In genomic region chr6:63805808-63806572, GRCh38 we compare ENCODE assay signal across 8 cellular contexts.
DNase-seq lines count a peak whose midpoint lies in the region; ATAC-seq and TF ChIP-seq lines count a peak whose summit lies in the region.

No MANE protein-coding gene starts in this region.

- DNase-seq in HFF-Myc (ENCODE audit: extremely low read depth, low read depth) (peak; percentile 81), SK-MEL-5 (ENCODE audit: low read depth, low spot score) (peak; percentile 51), foreskin fibroblast (peak; percentile 87 to 91), Ammon's horn (ENCODE audit: low spot score) (no peak)
- DNase-seq in activated CD4-positive, alpha-beta T cell treated with anti-CD3 and anti-CD28 coated beads, Interleukin-2, amount 50 U/mL, for 1 hour = no peak
- no peak for DNase-seq in activated effector memory CD4-positive, alpha-beta T cell treated with Interleukin-2 at 50 U/mL for 16 hours

- in situ Hi-C loops in SK-MEL-5 (cut with HindIII; ENCODE audit: low pct_unique_long_range_greater_than_20kb, low sequenced_read_pairs) = no loop called here

- TF ChIP-seq CTCF in HFF-Myc (IDR thresholded peaks at IDR 0.05; ENCODE audit: low read depth, low read length, missing control alignments) (no peak), foreskin fibroblast (IDR thresholded peaks at IDR 0.05; ENCODE audit: low read depth, low read length) (no peak)

- H3K27ac ChIP-seq in skin epidermis = peak overlapping the region in 16 of 21 experiments; percentile 2 to 78 (median 40)

- H3K4me3 ChIP-seq in HFF-Myc (replicated peaks; ENCODE audit: low read depth, low read length) (peak overlapping the region; percentile 29), foreskin fibroblast (ENCODE audit: low read depth in 1 of 2, low read length in 2 of 2) (peak overlapping the region; percentile 4 to 29), skin epidermis (no peak overlapping the region)

- no peak for ATAC-seq in GM21447 (IDR thresholded peaks at IDR 0.05; ENCODE audit: unreplicated experiment)

Comparison
In these comparisons a context has a peak if more than half of its experiments do, and no peak if none do; other contexts are left out.
1. DNase-seq: peak in HFF-Myc (single experiment), SK-MEL-5 (single experiment) and foreskin fibroblast (2 of 2); none in activated CD4-positive, alpha-beta T cell treated with anti-CD3 and anti-CD28 coated beads, Interleukin-2, amount 50 U/mL, for 1 hour (single experiment), Ammon's horn (single experiment) and activated effector memory CD4-positive, alpha-beta T cell treated with Interleukin-2 at 50 U/mL for 16 hours (single experiment).
2. H3K4me3 ChIP-seq: peak in HFF-Myc (single experiment) and foreskin fibroblast (2 of 2); none in skin epidermis (0 of 7).